ENCODE assay signal across 1 cellular context in genomic region chr17:11705111-11705510, GRCh38.
A peak's percentile ranks its signal among the peaks of the same experiment; 100 is the strongest.
TF ChIP-seq lines count a peak whose summit lies in the region.

No MANE protein-coding gene starts in this region.

TF ChIP-seq in HepG2, 621 proteins besides CTCF, POLR2A, EP300 and RAD21 (continued from another document):
- TF ChIP-seq HOXA7 (CRISPR knock-in tag; IDR thresholded peaks at IDR 0.05), result no peak
- no peak for TF ChIP-seq ZNF766 (CRISPR knock-in tag; IDR thresholded peaks at IDR 0.05; ENCODE audit: borderline replicate concordance)
- no peak for TF ChIP-seq ZNF501 (CRISPR knock-in tag; IDR thresholded peaks at IDR 0.05)
- TF ChIP-seq ATM (IDR thresholded peaks at IDR 0.05; ENCODE audit: borderline replicate concordance), result no peak
- TF ChIP-seq HNF4A (CRISPR knock-in tag; IDR thresholded peaks at IDR 0.05), result peak; percentile 82
- TF ChIP-seq SATB2 (CRISPR knock-in tag; IDR thresholded peaks at IDR 0.05), result no peak
- TF ChIP-seq ZNF788 (CRISPR knock-in tag; IDR thresholded peaks at IDR 0.05; ENCODE audit: borderline replicate concordance), result peak; percentile 27; the same call in 1 of the 2 replicates
- TF ChIP-seq ZNF644 (CRISPR knock-in tag; IDR thresholded peaks at IDR 0.05; ENCODE audit: low read depth), result peak; percentile 81
